8 cellular contexts compared by ENCODE assay signal in genomic region chr10:14543048-14543903, GRCh38.
DNase-seq lines count a peak whose midpoint lies in the region; ATAC-seq and TF ChIP-seq lines count a peak whose summit lies in the region.

No MANE protein-coding gene starts in this region.

- H3K36me3 ChIP-seq in SU-DHL-6 (ENCODE audit: low read length) (peaks cover 16% of the 10 kb centered on the region; the same call in 1 of the 2 replicates), fibroblast of lung (ENCODE audit: control insufficient read depth, insufficient read depth, low read length) (peaks cover 5% of the 10 kb centered on the region), prostate gland (no peaks in the 10 kb centered on the region)

- DNase-seq in activated CD8-positive, alpha-beta memory T cell treated with anti-CD3 and anti-CD28 coated beads, Interleukin-2, amount 10 ng/mL, durations not matched to agents 7 days and 5 days = peak; percentile 66
- no peak for DNase-seq in activated CD8-positive, alpha-beta memory T cell treated with anti-CD3 and anti-CD28 coated beads, Interleukin-2, amount 50 U/mL, for 4 hours
- DNase-seq in fibroblast of lung (ENCODE audit: low read depth in 2 of 2) (peak; percentile 19 to 47), prostate gland (ENCODE audit: low spot score) (no peak)

- H3K36me3 Mint-ChIP-seq in activated CD8-positive, alpha-beta memory T cell treated with anti-CD3 and anti-CD28 coated beads, Interleukin-2, amount 10 ng/mL, durations not matched to agents 7 days and 5 days = peaks cover 35% of the 10 kb centered on the region

- no peaks in the 10 kb centered on the region for H3K27me3 ChIP-seq in SU-DHL-6 (ENCODE audit: low read length)
- H3K27me3 ChIP-seq in fibroblast of lung (ENCODE audit: control insufficient read depth, insufficient read depth, low read length) = no peaks in the 10 kb centered on the region
- no peaks in the 10 kb centered on the region for H3K27me3 ChIP-seq in prostate gland (replicated peaks; ENCODE audit: insufficient read depth)

- TF ChIP-seq POLR2A in prostate gland (IDR thresholded peaks at IDR 0.05) = no peak

- H3K79me2 ChIP-seq in SU-DHL-6 (ENCODE audit: insufficient read depth, low read length) (peaks cover 98% of the 10 kb centered on the region), fibroblast of lung (ENCODE audit: control insufficient read depth, insufficient read depth, low read length) (peaks cover 23% of the 10 kb centered on the region)

- H3K4me1 ChIP-seq in fibroblast of lung (ENCODE audit: control insufficient read depth, extremely low read depth, insufficient read depth, low read length) = peaks cover 6% of the 10 kb centered on the region
- H3K4me1 ChIP-seq in prostate gland (replicated peaks) = peaks cover 12% of the 10 kb centered on the region

- H3K9me3 ChIP-seq in SU-DHL-6 (ENCODE audit: insufficient read depth, low read length) (no peaks in the 10 kb centered on the region), fibroblast of lung (ENCODE audit: control insufficient read depth, insufficient read depth, low read depth, low read length) (no peaks in the 10 kb centered on the region), prostate gland (no peaks in the 10 kb centered on the region)

- H3K9ac ChIP-seq in SU-DHL-6 (ENCODE audit: low read length) = no peak overlapping the region
- H3K9ac ChIP-seq in fibroblast of lung (ENCODE audit: insufficient read depth, low read length) = no peak overlapping the region

- H3K4me1 Mint-ChIP-seq in activated CD8-positive, alpha-beta memory T cell treated with anti-CD3 and anti-CD28 coated beads, Interleukin-2, amount 10 ng/mL, durations not matched to agents 7 days and 5 days = peaks cover 63% of the 10 kb centered on the region

- H4K20me1 ChIP-seq in SU-DHL-6 (ENCODE audit: low read depth, low read length) (peaks cover 15% of the 10 kb centered on the region; the same call in 1 of the 2 replicates), fibroblast of lung (ENCODE audit: control insufficient read depth, extremely low read depth, insufficient read depth, low read length) (no peaks in the 10 kb centered on the region)

- H3K9me3 Mint-ChIP-seq in activated CD8-positive, alpha-beta memory T cell treated with anti-CD3 and anti-CD28 coated beads, Interleukin-2, amount 10 ng/mL, durations not matched to agents 7 days and 5 days (ENCODE audit: low read depth) = no peaks in the 10 kb centered on the region

- H3K27ac Mint-ChIP-seq in activated CD8-positive, alpha-beta memory T cell treated with anti-CD3 and anti-CD28 coated beads, Interleukin-2, amount 10 ng/mL, durations not matched to agents 7 days and 5 days = peak overlapping the region; percentile 84

- no peaks in the 10 kb centered on the region for H3K27me3 Mint-ChIP-seq in activated CD8-positive, alpha-beta memory T cell treated with anti-CD3 and anti-CD28 coated beads, Interleukin-2, amount 10 ng/mL, durations not matched to agents 7 days and 5 days

- H3K27ac ChIP-seq in SU-DHL-6 (ENCODE audit: low read depth, low read length) = peak overlapping the region; percentile 25; the same call in 1 of the 2 replicates
- peak overlapping the region; percentile 56 for H3K27ac ChIP-seq in fibroblast of lung (ENCODE audit: insufficient read depth, low read length)
- peak overlapping the region in 1 of 2 donors; percentile 26 for H3K27ac ChIP-seq in prostate gland

- no peak overlapping the region for H2AFZ ChIP-seq in SU-DHL-6 (ENCODE audit: low read depth, low read length, severe bottlenecking)
- peak overlapping the region; percentile 70 for H2AFZ ChIP-seq in fibroblast of lung (ENCODE audit: low read length)

- peaks cover 17% of the 10 kb centered on the region for H3F3A ChIP-seq in SU-DHL-6 (ENCODE audit: insufficient read depth)

- intact Hi-C loops in prostate gland (cut with DNase I) = loop anchor here (5.0 kb wide), 1 partner anchor 46 kb away; no protein-coding TSS in a partner anchor

- CTCF ChIA-PET in activated CD8-positive, alpha-beta memory T cell treated with anti-CD3 and anti-CD28 coated beads, Interleukin-2, amount 10 ng/mL, durations not matched to agents 7 days and 5 days (lab: Charles Lee) = interaction anchor here (0.6 to 2.9 kb wide), 25 partner anchors 8 to 1313 kb away, joined by 3 to 16 read pairs (median 4); partner anchors contain the start of gene SUV39H2

- no peaks in the 10 kb centered on the region for H3K9me2 ChIP-seq in SU-DHL-6 (replicated peaks; ENCODE audit: insufficient read depth, low read length)

- H3K4me3 ChIP-seq in SU-DHL-6 (ENCODE audit: insufficient read depth, low read length, poor library complexity, severe bottlenecking) = no peak overlapping the region
- H3K4me3 ChIP-seq in fibroblast of lung (replicated peaks in 1 of 4; ENCODE audit: control extremely low read depth in 1 of 4, insufficient read depth in 1 of 4, low read depth in 3 of 4, low read length in 4 of 4) = peak overlapping the region in 1 of 4 experiments; percentile 3
- H3K4me3 ChIP-seq in prostate gland = no peak overlapping the region

- no peak overlapping the region for H3K4me2 ChIP-seq in SU-DHL-6 (ENCODE audit: low read depth, low read length, poor library complexity, severe bottlenecking)
- H3K4me2 ChIP-seq in fibroblast of lung (ENCODE audit: extremely low read depth, insufficient read depth, low read length) = peak overlapping the region; percentile 81

- WGBS in prostate gland = 16% methylated on average over 11 of the region's 11 CpGs

- TF ChIP-seq CTCF in SU-DHL-6 (IDR thresholded peaks at IDR 0.05; ENCODE audit: insufficient read depth, low read length, poor library complexity, severe bottlenecking) (no peak), fibroblast of lung (conservative IDR thresholded peaks at IDR 0.05 in 1 of 2, IDR thresholded peaks at IDR 0.05 in 1 of 2; ENCODE audit: low read depth in 1 of 2, low read length in 2 of 2) (peak in 1 of 2 donors; percentile 27), prostate gland (IDR thresholded peaks at IDR 0.05) (peak in 3 of 4 experiments; percentile 32 to 69 (median 48))

- H3K4me3 Mint-ChIP-seq in activated CD8-positive, alpha-beta memory T cell treated with anti-CD3 and anti-CD28 coated beads, Interleukin-2, amount 10 ng/mL, durations not matched to agents 7 days and 5 days = peak overlapping the region; percentile 53

- ATAC-seq in activated CD8-positive, alpha-beta memory T cell treated with anti-CD3 and anti-CD28 coated beads, Interleukin-2, amount 10 ng/mL, durations not matched to agents 7 days and 5 days = peak; percentile 80
- no peak for ATAC-seq in HG02588 (IDR thresholded peaks at IDR 0.05; ENCODE audit: unreplicated experiment)
- no peak for ATAC-seq in GM19467 (IDR thresholded peaks at IDR 0.05; ENCODE audit: unreplicated experiment)
- no peak for ATAC-seq in HG03159 (IDR thresholded peaks at IDR 0.05; ENCODE audit: unreplicated experiment)

Comparison
In these comparisons a context has a peak if more than half of its experiments do, and no peak if none do; other contexts are left out.
1. DNase-seq: peak in activated CD8-positive, alpha-beta memory T cell treated with anti-CD3 and anti-CD28 coated beads, Interleukin-2, amount 10 ng/mL, durations not matched to agents 7 days and 5 days (single experiment) and fibroblast of lung (2 of 2); none in activated CD8-positive, alpha-beta memory T cell treated with anti-CD3 and anti-CD28 coated beads, Interleukin-2, amount 50 U/mL, for 4 hours (single experiment) and prostate gland (single experiment).